ENCODE assay signal across 8 cellular contexts in the genomic region with DNA sequence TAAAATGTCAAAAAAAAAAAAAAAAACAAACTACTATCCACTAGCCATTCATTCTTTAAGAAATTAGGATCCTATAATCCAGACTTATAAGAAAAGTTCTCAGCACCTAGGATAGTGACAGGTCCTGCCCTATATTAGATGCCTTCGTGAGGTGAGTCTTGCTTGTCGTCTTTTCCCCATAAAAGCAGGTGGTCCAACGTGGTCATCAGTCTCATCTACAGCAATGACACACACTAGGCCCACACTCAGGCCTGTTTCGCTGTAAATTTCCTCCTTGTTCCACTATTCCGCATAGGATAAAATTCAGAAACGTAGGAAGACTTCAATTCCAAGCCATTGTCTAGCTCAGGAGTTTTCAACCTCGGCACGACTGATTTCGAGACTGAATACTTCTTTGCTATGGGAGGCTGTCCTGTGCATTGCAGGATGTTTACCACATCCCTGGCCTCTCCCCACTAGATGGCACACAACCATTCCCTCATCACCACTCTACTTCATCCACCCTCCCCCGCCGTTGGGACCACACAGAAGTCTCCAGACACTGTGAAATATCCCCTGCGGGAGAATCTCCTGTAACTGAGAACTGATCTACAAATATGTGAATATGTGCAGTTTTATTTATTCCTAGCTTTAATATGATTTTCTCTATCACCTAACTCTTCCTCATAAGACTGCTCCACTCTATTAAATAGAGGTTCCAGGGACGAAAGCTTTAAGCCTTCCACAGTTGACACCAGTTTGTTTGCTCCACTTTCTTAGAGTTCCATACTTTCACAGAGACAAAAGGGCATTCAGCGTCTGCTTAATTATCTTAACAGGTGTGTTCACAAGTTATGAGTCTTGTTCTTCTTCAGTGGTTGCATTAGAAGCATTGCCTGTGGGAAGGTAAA.
DNase-seq lines count a peak whose midpoint lies in the region; ATAC-seq and TF ChIP-seq lines count a peak whose summit lies in the region.

No MANE protein-coding gene starts in this region.

- intact Hi-C loops in heart left ventricle (cut with DNase I) (loop anchor here (2.0 to 10.0 kb wide), 9 partner anchors 48 to 743 kb away; partner anchors contain the start of gene BMP2 (in 1 of the 10)), stomach (cut with DNase I; ENCODE audit: low total_unique reads) (no loop called here), spleen (cut with DNase I; ENCODE audit: low total_unique reads) (no loop called here)

- in situ Hi-C loops in Caki2 (cut with HindIII; ENCODE audit: low pct_unique_long_range_greater_than_20kb, low sequenced_read_pairs) = no loop called here

- TF ChIP-seq EP300 in stomach (IDR thresholded peaks at IDR 0.05) = no peak

- H3K4me1 ChIP-seq in heart left ventricle (no peaks in the 10 kb centered on the region), stomach (no peaks in the 10 kb centered on the region), spleen (no peaks in the 10 kb centered on the region)

- H3K27ac ChIP-seq in heart left ventricle = no peak overlapping the region
- no peak overlapping the region for H3K27ac ChIP-seq in stomach
- H3K27ac ChIP-seq in spleen = no peak overlapping the region

- no peaks in the 10 kb centered on the region for H3K36me3 ChIP-seq in heart left ventricle
- H3K36me3 ChIP-seq in stomach = no peaks in the 10 kb centered on the region
- no peaks in the 10 kb centered on the region for H3K36me3 ChIP-seq in spleen

- DNase-seq in Caki2 (ENCODE audit: low read depth) = peak; percentile 22
- DNase-seq in RPMI8226 = peak; percentile 33
- DNase-seq in heart left ventricle = peak; percentile 40 to 65 (median 51)
- peak; percentile 28 for DNase-seq in stomach
- DNase-seq in amniotic stem cell (lab: John Stamatoyannopoulos, UW) = no peak
- no peak for DNase-seq in glomerular visceral epithelial cell (ENCODE audit: extremely low spot score)
- no peak for DNase-seq in spleen

- H3K9me3 ChIP-seq in heart left ventricle = no peaks in the 10 kb centered on the region
- no peaks in the 10 kb centered on the region for H3K9me3 ChIP-seq in stomach
- no peaks in the 10 kb centered on the region for H3K9me3 ChIP-seq in spleen

- TF ChIP-seq CTCF in heart left ventricle (IDR thresholded peaks at IDR 0.05) (peak; percentile 37 to 68 (median 50)), stomach (IDR thresholded peaks at IDR 0.05) (peak in 2 of 7 experiments; percentile 28 to 33), spleen (IDR thresholded peaks at IDR 0.05 in 8 of 11, conservative IDR thresholded peaks at IDR 0.05 in 3 of 11) (peak in 2 of 11 experiments; percentile 22 to 28)

- TF ChIP-seq POLR2A in heart left ventricle (IDR thresholded peaks at IDR 0.05) (no peak), stomach (IDR thresholded peaks at IDR 0.05) (no peak), spleen (IDR thresholded peaks at IDR 0.05) (no peak)

- ATAC-seq in HG03457 (IDR thresholded peaks at IDR 0.05; ENCODE audit: unreplicated experiment) = peak; percentile 67
- peak; percentile 83 to 98 (median 94) for ATAC-seq in heart left ventricle

- WGBS in heart left ventricle, 4 donors = 29 to 35% (median 31%) methylated on average over 14 of the region's 14 CpGs
- 28 to 44% (median 32%) methylated on average over 14 of the region's 14 CpGs for WGBS in stomach, 5 donors
- WGBS in spleen, 5 donors = 46 to 52% (median 47%) methylated on average over 14 of the region's 14 CpGs

- H3K4me3 ChIP-seq in heart left ventricle (no peak overlapping the region), stomach (no peak overlapping the region), spleen (no peak overlapping the region)

- no peaks in the 10 kb centered on the region for H3K27me3 ChIP-seq in heart left ventricle
- H3K27me3 ChIP-seq in stomach = no peaks in the 10 kb centered on the region
- H3K27me3 ChIP-seq in spleen (replicated peaks in 1 of 7) = no peaks in the 10 kb centered on the region

Comparison
In these comparisons a context has a peak if more than half of its experiments do, and no peak if none do; other contexts are left out.
1. DNase-seq: peak in Caki2 (single experiment), RPMI8226 (single experiment), heart left ventricle (5 of 5) and stomach (single experiment); none in amniotic stem cell (single experiment), glomerular visceral epithelial cell (single experiment) and spleen (single experiment).
2. intact Hi-C loops: an anchor here in heart left ventricle (2.0 to 10.0 kb wide); none called in stomach and spleen.